In genomic region chr10:111879964-111880363, GRCh38 we compare ENCODE assay signal across 19 cellular contexts.
"Had no signal": no experiment of that assay in that cellular context is flagged by ENCODE, and none has a peak within 500 bp of the region (broad histone marks: within the 10 kb centered on the region; RNA-seq: fewer than 3 reads in every experiment).

No MANE protein-coding gene starts in this region.

- H3K27me3 ChIP-seq: gastrocnemius medialis, pancreas, right lobe of liver, tibial nerve, upper lobe of left lung, uterus had no signal

- H3K4me3 ChIP-seq: gastrocnemius medialis, lower lobe of right lung, pancreas, right lobe of liver, thoracic aorta, tibial nerve, upper lobe of left lung, uterus had no signal

- H3K36me3 ChIP-seq: gastrocnemius medialis, lower lobe of right lung, pancreas, right lobe of liver, thoracic aorta, tibial nerve, upper lobe of left lung, uterus had no signal

- H3K9me3 ChIP-seq: gastrocnemius medialis, lower lobe of right lung, pancreas, right lobe of liver, thoracic aorta, upper lobe of left lung, uterus had no signal

- H3K27ac ChIP-seq: gastrocnemius medialis, lower lobe of right lung, pancreas, right lobe of liver, thoracic aorta, tibial nerve, upper lobe of left lung, uterus had no signal

- DNase-seq: cerebellar nuclear complex; cortex of kidney; effector memory CD8-positive, alpha-beta T cell; gastrocnemius medialis; head of caudate nucleus; left ventricle myocardium superior; lower lobe of right lung; natural killer cell; pancreas; right lobe of liver; stimulated activated CD4-positive, alpha-beta T cell treated with anti-CD3 and anti-CD28 coated beads, Interleukin-2, amount 100 ng/mL, for 24 hours; stimulated activated CD4-positive, alpha-beta T cell treated with anti-CD3 and anti-CD28 coated beads, Interleukin-4, amount 100 ng/mL, for 24 hours; stimulated activated naive CD8-positive, alpha-beta T cell treated with anti-CD3 and anti-CD28 coated beads, Interleukin-15, Interleukin-2, amounts not matched to agents 100 U/mL and 50 U/mL, for 24 hours; upper lobe of left lung; uterus had no signal

- ATAC-seq: effector memory CD8-positive, alpha-beta T cell; gastrocnemius medialis; left ventricle myocardium superior; lower lobe of right lung; natural killer cell; pancreas; right lobe of liver; stimulated activated effector memory CD8-positive, alpha-beta T cell treated with anti-CD3 and anti-CD28 coated beads, Interleukin-12 subunit alpha, Interleukin-12 subunit beta, amount 100 ng/mL, for 72 hours; stimulated activated naive CD8-positive, alpha-beta T cell treated with anti-CD3 and anti-CD28 coated beads, Interleukin-15, Interleukin-2, amounts not matched to agents 100 U/mL and 50 U/mL, for 24 hours had no signal

- H3K4me1 ChIP-seq: gastrocnemius medialis, lower lobe of right lung, pancreas, right lobe of liver, tibial nerve, upper lobe of left lung, uterus had no signal

- FAIRE-seq: keratinocyte, pancreas had no signal
